Comparison of ENCODE assay signal across 9 cellular contexts in the genomic region with DNA sequence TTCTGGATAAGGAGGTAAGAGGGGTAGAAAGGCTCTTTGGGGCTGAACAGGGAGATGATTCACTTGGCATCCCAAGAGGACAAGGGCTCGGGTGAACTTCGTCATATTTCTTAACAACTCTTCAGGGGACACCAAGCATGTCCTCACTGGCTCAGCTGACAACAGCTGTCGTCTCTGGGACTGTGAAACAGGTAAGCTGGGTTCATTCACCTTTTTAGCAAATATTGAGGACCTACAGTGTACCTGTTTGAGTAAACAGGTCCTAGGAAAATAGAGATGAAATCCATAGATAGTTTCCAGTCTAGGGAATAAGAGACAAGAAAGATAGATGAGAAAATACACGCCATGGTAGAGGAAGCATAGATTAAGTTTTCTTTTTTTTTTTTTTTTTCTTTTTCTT. TPM values are rescaled to one million over a fixed set of nuclear protein-coding genes. Genes with fewer than 3 reads are reported as not detected.
A peak's percentile ranks its signal among the peaks of the same experiment; 100 is the strongest.
DNase-seq lines count a peak whose midpoint lies in the region; ATAC-seq and TF ChIP-seq lines count a peak whose summit lies in the region.
"Had no signal": no experiment of that assay in that cellular context is flagged by ENCODE, and none has a peak within 500 bp of the region (broad histone marks: within the 10 kb centered on the region; RNA-seq: fewer than 3 reads in every experiment).

No MANE protein-coding gene starts in this region.

- TF ChIP-seq CTCF in HFF-Myc (IDR thresholded peaks at IDR 0.05; ENCODE audit: low read depth, low read length, missing control alignments), result no peak

- H3K4me1 Mint-ChIP-seq in activated T-helper 17 cell treated with anti-CD3 and anti-CD28 coated beads, Interleukin-2, amount 50 U/mL, for 72 hours, result peaks cover 23% of the 10 kb centered on the region
- H3K4me1 Mint-ChIP-seq in natural killer cell treated with Interleukin-12 subunit alpha and Interleukin-12 subunit beta and Interleukin-15 and Interleukin-18, amount 100 ng/mL, for 72 hours (ENCODE audit: low read depth in 2 of 2), result peaks cover 30 to 31% of the 10 kb centered on the region in 2 donors

- H3K36me3 Mint-ChIP-seq in activated T-helper 17 cell treated with anti-CD3 and anti-CD28 coated beads, Interleukin-2, amount 50 U/mL, for 72 hours (ENCODE audit: low read depth), result peaks cover 73% of the 10 kb centered on the region
- H3K36me3 Mint-ChIP-seq in natural killer cell treated with Interleukin-12 subunit alpha and Interleukin-12 subunit beta and Interleukin-15 and Interleukin-18, amount 100 ng/mL, for 72 hours, result peaks cover 13% of the 10 kb centered on the region

- no peak for DNase-seq in HFF-Myc (ENCODE audit: extremely low read depth, low read depth)
- DNase-seq in natural killer cell treated with Interleukin-12 subunit alpha and Interleukin-12 subunit beta and Interleukin-15 and Interleukin-18, amount 100 ng/mL, for 72 hours (ENCODE audit: low spot score), result no peak
- DNase-seq in T1000 (lab: John Stamatoyannopoulos, UW), result no peak
- DNase-seq: NCI-H2107 had no signal

- H3K4me3 ChIP-seq in HFF-Myc (replicated peaks; ENCODE audit: low read depth, low read length), result peak overlapping the region; percentile 98; the same call in 1 of the 2 replicates

- peak overlapping the region; percentile 92 for H3K4me3 Mint-ChIP-seq in activated T-helper 17 cell treated with anti-CD3 and anti-CD28 coated beads, Interleukin-2, amount 50 U/mL, for 72 hours
- peak overlapping the region; percentile 90 for H3K4me3 Mint-ChIP-seq in natural killer cell treated with Interleukin-12 subunit alpha and Interleukin-12 subunit beta and Interleukin-15 and Interleukin-18, amount 100 ng/mL, for 72 hours

- no peaks in the 10 kb centered on the region for H3K9me3 Mint-ChIP-seq in activated T-helper 17 cell treated with anti-CD3 and anti-CD28 coated beads, Interleukin-2, amount 50 U/mL, for 72 hours
- no peaks in the 10 kb centered on the region for H3K9me3 Mint-ChIP-seq in natural killer cell treated with Interleukin-12 subunit alpha and Interleukin-12 subunit beta and Interleukin-15 and Interleukin-18, amount 100 ng/mL, for 72 hours

- no peak for ATAC-seq in activated T-helper 17 cell treated with anti-CD3 and anti-CD28 coated beads, Interleukin-2, amount 50 U/mL, for 72 hours (replicated peaks)
- ATAC-seq in natural killer cell treated with Interleukin-12 subunit alpha and Interleukin-12 subunit beta and Interleukin-15 and Interleukin-18, amount 100 ng/mL, for 72 hours, result no peak
- ATAC-seq in GM21619 (IDR thresholded peaks at IDR 0.05; ENCODE audit: unreplicated experiment) (no peak), GM18502 (IDR thresholded peaks at IDR 0.05; ENCODE audit: poor library complexity, unreplicated experiment) (no peak)

- H3K27ac Mint-ChIP-seq in activated T-helper 17 cell treated with anti-CD3 and anti-CD28 coated beads, Interleukin-2, amount 50 U/mL, for 72 hours, result peak overlapping the region; percentile 97
- H3K27ac Mint-ChIP-seq in natural killer cell treated with Interleukin-12 subunit alpha and Interleukin-12 subunit beta and Interleukin-15 and Interleukin-18, amount 100 ng/mL, for 72 hours, result peak overlapping the region; percentile 86 to 95

- H3K27me3 Mint-ChIP-seq in activated T-helper 17 cell treated with anti-CD3 and anti-CD28 coated beads, Interleukin-2, amount 50 U/mL, for 72 hours, result no peaks in the 10 kb centered on the region
- no peaks in the 10 kb centered on the region for H3K27me3 Mint-ChIP-seq in natural killer cell treated with Interleukin-12 subunit alpha and Interleukin-12 subunit beta and Interleukin-15 and Interleukin-18, amount 100 ng/mL, for 72 hours

RNA-seq across cellular contexts. Expression of a gene that starts 2.1 kb away (rescaled TPM):
- 100 to 1,000 TPM; 203 to 303 TPM for total RNA-seq in activated T-helper 17 cell treated with anti-CD3 and anti-CD28 coated beads, Interleukin-2, amount 50 U/mL, for 72 hours
- 100 to 1,000 TPM; 220 to 244 TPM for total RNA-seq in natural killer cell treated with Interleukin-12 subunit alpha and Interleukin-12 subunit beta and Interleukin-15 and Interleukin-18, amount 100 ng/mL, for 72 hours

RNA-seq across cellular contexts. Expression of a gene that starts 2.1 kb away (rescaled TPM):
- total RNA-seq in activated T-helper 17 cell treated with anti-CD3 and anti-CD28 coated beads, Interleukin-2, amount 50 U/mL, for 72 hours, result 10 to 100 TPM; 11.4 to 12.9 TPM
- total RNA-seq in natural killer cell treated with Interleukin-12 subunit alpha and Interleukin-12 subunit beta and Interleukin-15 and Interleukin-18, amount 100 ng/mL, for 72 hours, result 10 to 100 TPM; 15.6 to 15.8 TPM

RNA-seq across cellular contexts. Expression of a gene that starts 15.4 kb away (rescaled TPM):
- total RNA-seq in activated T-helper 17 cell treated with anti-CD3 and anti-CD28 coated beads, Interleukin-2, amount 50 U/mL, for 72 hours, result under 1 TPM; 0.28 to 0.37 TPM
- under 1 TPM; 0.19 to 0.22 TPM for total RNA-seq in natural killer cell treated with Interleukin-12 subunit alpha and Interleukin-12 subunit beta and Interleukin-15 and Interleukin-18, amount 100 ng/mL, for 72 hours
- total RNA-seq: ascending aorta, subcutaneous adipose tissue had no signal

RNA-seq across cellular contexts. Expression of a gene that starts 18.8 kb away (rescaled TPM):
- total RNA-seq in activated T-helper 17 cell treated with anti-CD3 and anti-CD28 coated beads, Interleukin-2, amount 50 U/mL, for 72 hours, result 1 to 10 TPM; 3.4 to 5.5 TPM
- total RNA-seq in natural killer cell treated with Interleukin-12 subunit alpha and Interleukin-12 subunit beta and Interleukin-15 and Interleukin-18, amount 100 ng/mL, for 72 hours, result 1 to 10 TPM; 1.7 to 5.0 TPM
- total RNA-seq: ascending aorta had no signal

RNA-seq across cellular contexts. Expression of a gene that starts 22.7 kb away (rescaled TPM):
- 1 to 10 TPM in 1 of 2 donors, under 1 TPM in 1; 0.99 to 1.1 TPM for total RNA-seq in activated T-helper 17 cell treated with anti-CD3 and anti-CD28 coated beads, Interleukin-2, amount 50 U/mL, for 72 hours
- total RNA-seq in natural killer cell treated with Interleukin-12 subunit alpha and Interleukin-12 subunit beta and Interleukin-15 and Interleukin-18, amount 100 ng/mL, for 72 hours, result under 1 TPM in 1 of 2 donors, not detected in 1; 0.47 TPM
